Comparison of ENCODE assay signal across 1 cellular context in the genomic region with DNA sequence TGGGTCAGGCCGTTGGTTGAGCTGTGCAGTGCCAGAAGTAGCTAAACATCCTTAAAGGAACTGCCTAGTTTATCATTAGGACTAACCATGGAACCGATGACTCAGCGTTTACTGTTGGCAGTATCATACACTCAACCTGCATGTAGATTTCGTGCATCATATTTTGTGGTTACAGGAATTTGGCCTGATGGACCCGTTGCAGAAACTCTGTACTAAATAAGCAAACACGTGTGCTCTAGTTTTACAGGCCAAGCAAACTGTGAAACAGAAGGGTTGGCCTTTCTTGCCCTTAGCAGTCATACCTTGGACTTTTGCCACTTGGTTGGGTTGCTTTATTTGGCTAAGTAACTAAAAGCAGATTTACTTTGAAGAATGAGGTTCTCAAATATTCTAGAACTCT.
TF ChIP-seq lines count a peak whose summit lies in the region.

No MANE protein-coding gene starts in this region.

TF ChIP-seq in HEK293, 187 proteins besides CTCF, POLR2A, EP300 and RAD21 (continued from another document and continues in another):
- TF ChIP-seq, protein P1, sequence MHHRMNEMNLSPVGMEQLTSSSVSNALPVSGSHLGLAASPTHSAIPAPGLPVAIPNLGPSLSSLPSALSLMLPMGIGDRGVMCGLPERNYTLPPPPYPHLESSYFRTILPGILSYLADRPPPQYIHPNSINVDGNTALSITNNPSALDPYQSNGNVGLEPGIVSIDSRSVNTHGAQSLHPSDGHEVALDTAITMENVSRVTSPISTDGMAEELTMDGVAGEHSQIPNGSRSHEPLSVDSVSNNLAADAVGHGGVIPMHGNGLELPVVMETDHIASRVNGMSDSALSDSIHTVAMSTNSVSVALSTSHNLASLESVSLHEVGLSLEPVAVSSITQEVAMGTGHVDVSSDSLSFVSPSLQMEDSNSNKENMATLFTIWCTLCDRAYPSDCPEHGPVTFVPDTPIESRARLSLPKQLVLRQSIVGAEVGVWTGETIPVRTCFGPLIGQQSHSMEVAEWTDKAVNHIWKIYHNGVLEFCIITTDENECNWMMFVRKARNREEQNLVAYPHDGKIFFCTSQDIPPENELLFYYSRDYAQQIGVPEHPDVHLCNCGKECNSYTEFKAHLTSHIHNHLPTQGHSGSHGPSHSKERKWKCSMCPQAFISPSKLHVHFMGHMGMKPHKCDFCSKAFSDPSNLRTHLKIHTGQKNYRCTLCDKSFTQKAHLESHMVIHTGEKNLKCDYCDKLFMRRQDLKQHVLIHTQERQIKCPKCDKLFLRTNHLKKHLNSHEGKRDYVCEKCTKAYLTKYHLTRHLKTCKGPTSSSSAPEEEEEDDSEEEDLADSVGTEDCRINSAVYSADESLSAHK (tag by site-specific recombination; IDR thresholded peaks at IDR 0.05): peak; percentile 80
- TF ChIP-seq, protein P2, sequence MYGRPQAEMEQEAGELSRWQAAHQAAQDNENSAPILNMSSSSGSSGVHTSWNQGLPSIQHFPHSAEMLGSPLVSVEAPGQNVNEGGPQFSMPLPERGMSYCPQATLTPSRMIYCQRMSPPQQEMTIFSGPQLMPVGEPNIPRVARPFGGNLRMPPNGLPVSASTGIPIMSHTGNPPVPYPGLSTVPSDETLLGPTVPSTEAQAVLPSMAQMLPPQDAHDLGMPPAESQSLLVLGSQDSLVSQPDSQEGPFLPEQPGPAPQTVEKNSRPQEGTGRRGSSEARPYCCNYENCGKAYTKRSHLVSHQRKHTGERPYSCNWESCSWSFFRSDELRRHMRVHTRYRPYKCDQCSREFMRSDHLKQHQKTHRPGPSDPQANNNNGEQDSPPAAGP (tag by site-specific recombination; IDR thresholded peaks at IDR 0.05): no peak
- TF ChIP-seq ZNF138 (tag by site-specific recombination; IDR thresholded peaks at IDR 0.05; ENCODE audit: borderline replicate concordance): no peak
- peak; percentile 45; the same call in 1 of the 2 replicates for TF ChIP-seq BCL11A (tag by site-specific recombination; IDR thresholded peaks at IDR 0.05; ENCODE audit: low read depth)
- TF ChIP-seq, protein P3, sequence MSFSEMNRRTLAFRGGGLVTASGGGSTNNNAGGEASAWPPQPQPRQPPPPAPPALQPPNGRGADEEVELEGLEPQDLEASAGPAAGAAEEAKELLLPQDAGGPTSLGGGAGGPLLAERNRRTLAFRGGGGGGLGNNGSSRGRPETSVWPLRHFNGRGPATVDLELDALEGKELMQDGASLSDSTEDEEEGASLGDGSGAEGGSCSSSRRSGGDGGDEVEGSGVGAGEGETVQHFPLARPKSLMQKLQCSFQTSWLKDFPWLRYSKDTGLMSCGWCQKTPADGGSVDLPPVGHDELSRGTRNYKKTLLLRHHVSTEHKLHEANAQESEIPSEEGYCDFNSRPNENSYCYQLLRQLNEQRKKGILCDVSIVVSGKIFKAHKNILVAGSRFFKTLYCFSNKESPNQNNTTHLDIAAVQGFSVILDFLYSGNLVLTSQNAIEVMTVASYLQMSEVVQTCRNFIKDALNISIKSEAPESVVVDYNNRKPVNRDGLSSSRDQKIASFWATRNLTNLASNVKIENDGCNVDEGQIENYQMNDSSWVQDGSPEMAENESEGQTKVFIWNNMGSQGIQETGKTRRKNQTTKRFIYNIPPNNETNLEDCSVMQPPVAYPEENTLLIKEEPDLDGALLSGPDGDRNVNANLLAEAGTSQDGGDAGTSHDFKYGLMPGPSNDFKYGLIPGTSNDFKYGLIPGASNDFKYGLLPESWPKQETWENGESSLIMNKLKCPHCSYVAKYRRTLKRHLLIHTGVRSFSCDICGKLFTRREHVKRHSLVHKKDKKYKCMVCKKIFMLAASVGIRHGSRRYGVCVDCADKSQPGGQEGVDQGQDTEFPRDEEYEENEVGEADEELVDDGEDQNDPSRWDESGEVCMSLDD (tag by site-specific recombination; IDR thresholded peaks at IDR 0.05): no peak
- TF ChIP-seq, protein P4, sequence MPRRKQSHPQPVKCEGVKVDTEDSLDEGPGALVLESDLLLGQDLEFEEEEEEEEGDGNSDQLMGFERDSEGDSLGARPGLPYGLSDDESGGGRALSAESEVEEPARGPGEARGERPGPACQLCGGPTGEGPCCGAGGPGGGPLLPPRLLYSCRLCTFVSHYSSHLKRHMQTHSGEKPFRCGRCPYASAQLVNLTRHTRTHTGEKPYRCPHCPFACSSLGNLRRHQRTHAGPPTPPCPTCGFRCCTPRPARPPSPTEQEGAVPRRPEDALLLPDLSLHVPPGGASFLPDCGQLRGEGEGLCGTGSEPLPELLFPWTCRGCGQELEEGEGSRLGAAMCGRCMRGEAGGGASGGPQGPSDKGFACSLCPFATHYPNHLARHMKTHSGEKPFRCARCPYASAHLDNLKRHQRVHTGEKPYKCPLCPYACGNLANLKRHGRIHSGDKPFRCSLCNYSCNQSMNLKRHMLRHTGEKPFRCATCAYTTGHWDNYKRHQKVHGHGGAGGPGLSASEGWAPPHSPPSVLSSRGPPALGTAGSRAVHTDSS (tag by site-specific recombination; IDR thresholded peaks at IDR 0.05): 0 out of 2 replicates have a peak, but pooled peaks have one; percentile 18
- TF ChIP-seq, protein P5, sequence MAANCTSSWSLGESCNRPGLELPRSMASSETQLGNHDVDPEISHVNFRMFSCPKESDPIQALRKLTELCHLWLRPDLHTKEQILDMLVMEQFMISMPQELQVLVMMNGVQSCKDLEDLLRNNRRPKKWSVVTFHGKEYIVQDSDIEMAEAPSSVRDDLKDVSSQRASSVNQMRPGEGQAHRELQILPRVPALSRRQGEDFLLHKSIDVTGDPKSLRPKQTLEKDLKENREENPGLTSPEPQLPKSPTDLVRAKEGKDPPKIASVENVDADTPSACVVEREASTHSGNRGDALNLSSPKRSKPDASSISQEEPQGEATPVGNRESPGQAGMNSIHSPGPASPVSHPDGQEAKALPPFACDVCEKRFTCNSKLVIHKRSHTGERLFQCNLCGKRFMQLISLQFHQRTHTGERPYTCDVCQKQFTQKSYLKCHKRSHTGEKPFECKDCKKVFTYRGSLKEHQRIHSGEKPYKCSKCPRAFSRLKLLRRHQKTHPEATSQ (tag by site-specific recombination; IDR thresholded peaks at IDR 0.05): no peak
- peak; percentile 56 for TF ChIP-seq ZNF335 (tag by site-specific recombination; conservative IDR thresholded peaks at IDR 0.05)
- TF ChIP-seq, protein P6, sequence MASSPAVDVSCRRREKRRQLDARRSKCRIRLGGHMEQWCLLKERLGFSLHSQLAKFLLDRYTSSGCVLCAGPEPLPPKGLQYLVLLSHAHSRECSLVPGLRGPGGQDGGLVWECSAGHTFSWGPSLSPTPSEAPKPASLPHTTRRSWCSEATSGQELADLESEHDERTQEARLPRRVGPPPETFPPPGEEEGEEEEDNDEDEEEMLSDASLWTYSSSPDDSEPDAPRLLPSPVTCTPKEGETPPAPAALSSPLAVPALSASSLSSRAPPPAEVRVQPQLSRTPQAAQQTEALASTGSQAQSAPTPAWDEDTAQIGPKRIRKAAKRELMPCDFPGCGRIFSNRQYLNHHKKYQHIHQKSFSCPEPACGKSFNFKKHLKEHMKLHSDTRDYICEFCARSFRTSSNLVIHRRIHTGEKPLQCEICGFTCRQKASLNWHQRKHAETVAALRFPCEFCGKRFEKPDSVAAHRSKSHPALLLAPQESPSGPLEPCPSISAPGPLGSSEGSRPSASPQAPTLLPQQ (tag by site-specific recombination; IDR thresholded peaks at IDR 0.05): peak; percentile 90
- TF ChIP-seq KLF16 (tag by site-specific recombination; IDR thresholded peaks at IDR 0.05): no peak
- TF ChIP-seq, protein P7, sequence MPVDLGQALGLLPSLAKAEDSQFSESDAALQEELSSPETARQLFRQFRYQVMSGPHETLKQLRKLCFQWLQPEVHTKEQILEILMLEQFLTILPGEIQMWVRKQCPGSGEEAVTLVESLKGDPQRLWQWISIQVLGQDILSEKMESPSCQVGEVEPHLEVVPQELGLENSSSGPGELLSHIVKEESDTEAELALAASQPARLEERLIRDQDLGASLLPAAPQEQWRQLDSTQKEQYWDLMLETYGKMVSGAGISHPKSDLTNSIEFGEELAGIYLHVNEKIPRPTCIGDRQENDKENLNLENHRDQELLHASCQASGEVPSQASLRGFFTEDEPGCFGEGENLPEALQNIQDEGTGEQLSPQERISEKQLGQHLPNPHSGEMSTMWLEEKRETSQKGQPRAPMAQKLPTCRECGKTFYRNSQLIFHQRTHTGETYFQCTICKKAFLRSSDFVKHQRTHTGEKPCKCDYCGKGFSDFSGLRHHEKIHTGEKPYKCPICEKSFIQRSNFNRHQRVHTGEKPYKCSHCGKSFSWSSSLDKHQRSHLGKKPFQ (tag by site-specific recombination; IDR thresholded peaks at IDR 0.05): peak; percentile 32; the same call in 1 of the 2 replicates
- peak; percentile 95 for TF ChIP-seq FEZF1 (tag by site-specific recombination; IDR thresholded peaks at IDR 0.05)
- TF ChIP-seq, protein P8, sequence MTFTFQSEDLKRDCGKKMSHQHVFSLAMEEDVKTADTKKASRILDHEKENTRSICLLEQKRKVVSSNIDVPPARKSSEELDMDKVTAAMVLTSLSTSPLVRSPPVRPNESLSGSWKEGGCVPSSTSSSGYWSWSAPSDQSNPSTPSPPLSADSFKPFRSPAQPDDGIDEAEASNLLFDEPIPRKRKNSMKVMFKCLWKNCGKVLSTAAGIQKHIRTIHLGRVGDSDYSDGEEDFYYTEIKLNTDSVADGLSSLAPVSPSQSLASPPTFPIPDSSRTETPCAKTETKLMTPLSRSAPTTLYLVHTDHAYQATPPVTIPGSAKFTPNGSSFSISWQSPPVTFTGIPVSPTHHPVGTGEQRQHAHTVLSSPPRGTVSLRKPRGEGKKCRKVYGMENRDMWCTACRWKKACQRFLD (tag by site-specific recombination; IDR thresholded peaks at IDR 0.05): no peak
- TF ChIP-seq, protein P9, sequence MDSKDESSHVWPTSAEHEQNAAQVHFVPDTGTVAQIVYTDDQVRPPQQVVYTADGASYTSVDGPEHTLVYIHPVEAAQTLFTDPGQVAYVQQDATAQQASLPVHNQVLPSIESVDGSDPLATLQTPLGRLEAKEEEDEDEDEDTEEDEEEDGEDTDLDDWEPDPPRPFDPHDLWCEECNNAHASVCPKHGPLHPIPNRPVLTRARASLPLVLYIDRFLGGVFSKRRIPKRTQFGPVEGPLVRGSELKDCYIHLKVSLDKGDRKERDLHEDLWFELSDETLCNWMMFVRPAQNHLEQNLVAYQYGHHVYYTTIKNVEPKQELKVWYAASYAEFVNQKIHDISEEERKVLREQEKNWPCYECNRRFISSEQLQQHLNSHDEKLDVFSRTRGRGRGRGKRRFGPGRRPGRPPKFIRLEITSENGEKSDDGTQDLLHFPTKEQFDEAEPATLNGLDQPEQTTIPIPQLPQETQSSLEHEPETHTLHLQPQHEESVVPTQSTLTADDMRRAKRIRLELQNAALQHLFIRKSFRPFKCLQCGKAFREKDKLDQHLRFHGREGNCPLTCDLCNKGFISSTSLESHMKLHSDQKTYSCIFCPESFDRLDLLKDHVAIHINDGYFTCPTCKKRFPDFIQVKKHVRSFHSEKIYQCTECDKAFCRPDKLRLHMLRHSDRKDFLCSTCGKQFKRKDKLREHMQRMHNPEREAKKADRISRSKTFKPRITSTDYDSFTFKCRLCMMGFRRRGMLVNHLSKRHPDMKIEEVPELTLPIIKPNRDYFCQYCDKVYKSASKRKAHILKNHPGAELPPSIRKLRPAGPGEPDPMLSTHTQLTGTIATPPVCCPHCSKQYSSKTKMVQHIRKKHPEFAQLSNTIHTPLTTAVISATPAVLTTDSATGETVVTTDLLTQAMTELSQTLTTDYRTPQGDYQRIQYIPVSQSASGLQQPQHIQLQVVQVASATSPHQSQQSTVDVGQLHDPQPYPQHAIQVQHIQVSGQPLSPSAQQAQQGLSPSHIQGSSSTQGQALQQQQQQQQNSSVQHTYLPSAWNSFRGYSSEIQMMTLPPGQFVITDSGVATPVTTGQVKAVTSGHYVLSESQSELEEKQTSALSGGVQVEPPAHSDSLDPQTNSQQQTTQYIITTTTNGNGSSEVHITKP (tag by site-specific recombination; IDR thresholded peaks at IDR 0.05): peak; percentile 66; the same call in 1 of the 2 replicates
- TF ChIP-seq ZNF670 (tag by site-specific recombination; IDR thresholded peaks at IDR 0.05; ENCODE audit: low read depth): no peak
- TF ChIP-seq MZF1 (tag by site-specific recombination; IDR thresholded peaks at IDR 0.05; ENCODE audit: borderline replicate concordance): 0 out of 2 replicates have a peak, but pooled peaks have one; percentile 53
- TF ChIP-seq ZNF48 (tag by site-specific recombination; IDR thresholded peaks at IDR 0.05): no peak
- TF ChIP-seq, protein P10, sequence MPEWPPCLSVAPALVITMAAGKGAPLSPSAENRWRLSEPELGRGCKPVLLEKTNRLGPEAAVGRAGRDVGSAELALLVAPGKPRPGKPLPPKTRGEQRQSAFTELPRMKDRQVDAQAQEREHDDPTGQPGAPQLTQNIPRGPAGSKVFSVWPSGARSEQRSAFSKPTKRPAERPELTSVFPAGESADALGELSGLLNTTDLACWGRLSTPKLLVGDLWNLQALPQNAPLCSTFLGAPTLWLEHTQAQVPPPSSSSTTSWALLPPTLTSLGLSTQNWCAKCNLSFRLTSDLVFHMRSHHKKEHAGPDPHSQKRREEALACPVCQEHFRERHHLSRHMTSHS (tag by site-specific recombination; IDR thresholded peaks at IDR 0.05): peak; percentile 70; the same call in 1 of the 2 replicates
- no peak for TF ChIP-seq ZNF596 (tag by site-specific recombination; IDR thresholded peaks at IDR 0.05)
- TF ChIP-seq, protein P11, sequence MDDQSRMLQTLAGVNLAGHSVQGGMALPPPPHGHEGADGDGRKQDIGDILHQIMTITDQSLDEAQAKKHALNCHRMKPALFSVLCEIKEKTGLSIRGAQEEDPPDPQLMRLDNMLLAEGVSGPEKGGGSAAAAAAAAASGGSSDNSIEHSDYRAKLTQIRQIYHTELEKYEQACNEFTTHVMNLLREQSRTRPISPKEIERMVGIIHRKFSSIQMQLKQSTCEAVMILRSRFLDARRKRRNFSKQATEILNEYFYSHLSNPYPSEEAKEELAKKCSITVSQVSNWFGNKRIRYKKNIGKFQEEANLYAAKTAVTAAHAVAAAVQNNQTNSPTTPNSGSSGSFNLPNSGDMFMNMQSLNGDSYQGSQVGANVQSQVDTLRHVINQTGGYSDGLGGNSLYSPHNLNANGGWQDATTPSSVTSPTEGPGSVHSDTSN (CRISPR knock-in tag; IDR thresholded peaks at IDR 0.05): no peak
- TF ChIP-seq, protein P12, sequence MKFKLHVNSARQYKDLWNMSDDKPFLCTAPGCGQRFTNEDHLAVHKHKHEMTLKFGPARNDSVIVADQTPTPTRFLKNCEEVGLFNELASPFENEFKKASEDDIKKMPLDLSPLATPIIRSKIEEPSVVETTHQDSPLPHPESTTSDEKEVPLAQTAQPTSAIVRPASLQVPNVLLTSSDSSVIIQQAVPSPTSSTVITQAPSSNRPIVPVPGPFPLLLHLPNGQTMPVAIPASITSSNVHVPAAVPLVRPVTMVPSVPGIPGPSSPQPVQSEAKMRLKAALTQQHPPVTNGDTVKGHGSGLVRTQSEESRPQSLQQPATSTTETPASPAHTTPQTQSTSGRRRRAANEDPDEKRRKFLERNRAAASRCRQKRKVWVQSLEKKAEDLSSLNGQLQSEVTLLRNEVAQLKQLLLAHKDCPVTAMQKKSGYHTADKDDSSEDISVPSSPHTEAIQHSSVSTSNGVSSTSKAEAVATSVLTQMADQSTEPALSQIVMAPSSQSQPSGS (tag by site-specific recombination; IDR thresholded peaks at IDR 0.05; ENCODE audit: low read depth): peak; percentile 65; the same call in 1 of the 2 replicates
- TF ChIP-seq ZNF549 (tag by site-specific recombination; IDR thresholded peaks at IDR 0.05): no peak
- TF ChIP-seq ZBTB7A (tag by site-specific recombination; IDR thresholded peaks at IDR 0.05; ENCODE audit: low read depth): no peak
- peak; percentile 21; the same call in 1 of the 2 replicates for TF ChIP-seq WT1 (tag by site-specific recombination; IDR thresholded peaks at IDR 0.05)
- no peak for TF ChIP-seq ZNF530 (tag by site-specific recombination; IDR thresholded peaks at IDR 0.05; ENCODE audit: low read depth)
- TF ChIP-seq ZNF830 (tag by site-specific recombination; IDR thresholded peaks at IDR 0.05; ENCODE audit: low read depth): no peak
- no peak for TF ChIP-seq HOXD13 (CRISPR knock-in tag; IDR thresholded peaks at IDR 0.05; ENCODE audit: borderline replicate concordance)
- no peak for TF ChIP-seq ZIC2 (tag by site-specific recombination; IDR thresholded peaks at IDR 0.05)
- TF ChIP-seq ZNF184 (tag by site-specific recombination; IDR thresholded peaks at IDR 0.05): peak; percentile 88; the same call in 1 of the 2 replicates
